18 cellular contexts compared by ENCODE assay signal in genomic region chr2:229887441-229887840, GRCh38.
"Had no signal": no experiment of that assay in that cellular context is flagged by ENCODE, and none has a peak within 500 bp of the region (broad histone marks: within the 10 kb centered on the region; RNA-seq: fewer than 3 reads in every experiment).

No MANE protein-coding gene starts in this region.

- H3K4me3 Mint-ChIP-seq: nephron progenitor cell; stimulated activated naive B cell treated with anti-CD40 and anti-IgM and Interleukin-4, amounts not matched to agents 10 μg/mL and 1 μg/mL and 100 μg/mL, for 72 hours; stimulated activated naive CD8-positive, alpha-beta T cell treated with anti-CD3 and anti-CD28 coated beads, Interleukin-15, amount 100 ng/mL, for 72 hours had no signal

- H3K9me3 ChIP-seq: esophagus muscularis mucosa, gastrocnemius medialis, heart right ventricle, mucosa of descending colon, psoas muscle, right lobe of liver, thoracic aorta, transverse colon had no signal

- H3K36me3 ChIP-seq: gastrocnemius medialis, right lobe of liver, transverse colon had no signal

- H3K27ac ChIP-seq: epithelial cell of prostate, esophagus muscularis mucosa, gastrocnemius medialis, heart right ventricle, parathyroid adenoma, psoas muscle, right lobe of liver, thoracic aorta, transverse colon had no signal

- H3K27me3 Mint-ChIP-seq: stimulated activated naive B cell treated with anti-CD40 and anti-IgM and Interleukin-4, amounts not matched to agents 10 μg/mL and 1 μg/mL and 100 μg/mL, for 72 hours; stimulated activated naive CD8-positive, alpha-beta T cell treated with anti-CD3 and anti-CD28 coated beads, Interleukin-15, amount 100 ng/mL, for 72 hours had no signal

- H3K9me3 Mint-ChIP-seq: nephron progenitor cell; stimulated activated naive B cell treated with anti-CD40 and anti-IgM and Interleukin-4, amounts not matched to agents 10 μg/mL and 1 μg/mL and 100 μg/mL, for 72 hours; stimulated activated naive CD8-positive, alpha-beta T cell treated with anti-CD3 and anti-CD28 coated beads, Interleukin-15, amount 100 ng/mL, for 72 hours had no signal

- H3K27ac Mint-ChIP-seq: nephron progenitor cell; stimulated activated naive B cell treated with anti-CD40 and anti-IgM and Interleukin-4, amounts not matched to agents 10 μg/mL and 1 μg/mL and 100 μg/mL, for 72 hours; stimulated activated naive CD8-positive, alpha-beta T cell treated with anti-CD3 and anti-CD28 coated beads, Interleukin-15, amount 100 ng/mL, for 72 hours had no signal

- H3K27me3 ChIP-seq: esophagus muscularis mucosa, gastrocnemius medialis, heart right ventricle, right lobe of liver, transverse colon had no signal

- DNase-seq: effector memory CD4-positive, alpha-beta T cell; gastrocnemius medialis; heart right ventricle; hypothalamus; kidney glomerular epithelial cell; mucosa of descending colon; nephron progenitor cell; psoas muscle; retina; right lobe of liver; stimulated activated CD4-positive, alpha-beta T cell treated with anti-CD3 and anti-CD28 coated beads, Interleukin-4, amount 100 ng/mL, for 24 hours; stimulated activated naive B cell treated with anti-CD40 and anti-IgM and Interleukin-4, amounts not matched to agents 10 μg/mL and 1 μg/mL and 100 μg/mL, for 72 hours; stimulated activated naive CD8-positive, alpha-beta T cell treated with anti-CD3 and anti-CD28 coated beads, Interleukin-15, amount 100 ng/mL, for 72 hours; transverse colon had no signal

- ATAC-seq: heart right ventricle; mucosa of descending colon; right lobe of liver; stimulated activated naive B cell treated with anti-CD40 and anti-IgM and Interleukin-4, amounts not matched to agents 10 μg/mL and 1 μg/mL and 100 μg/mL, for 72 hours; stimulated activated naive CD8-positive, alpha-beta T cell treated with anti-CD3 and anti-CD28 coated beads, Interleukin-15, amount 100 ng/mL, for 72 hours had no signal

- H3K4me3 ChIP-seq: esophagus muscularis mucosa, gastrocnemius medialis, heart right ventricle, mucosa of descending colon, psoas muscle, right lobe of liver, thoracic aorta, transverse colon had no signal

- H3K4me1 ChIP-seq: parathyroid adenoma had no signal
